11 cellular contexts compared by ENCODE assay signal in genomic region chr22:49880281-49880680, GRCh38. TPM values are rescaled to one million over a fixed set of nuclear protein-coding genes. Genes with fewer than 3 reads are reported as not detected.
DNase-seq lines count a peak whose midpoint lies in the region; ATAC-seq, FAIRE-seq and TF ChIP-seq lines count a peak whose summit lies in the region.
"Had no signal": no experiment of that assay in that cellular context is flagged by ENCODE, and none has a peak within 500 bp of the region (broad histone marks: within the 10 kb centered on the region; RNA-seq: fewer than 3 reads in every experiment).

No MANE protein-coding gene starts in this region.

- no peak overlapping the region for H2BK12ac ChIP-seq in H1 (ENCODE audit: low read depth, low read length)

- H4K91ac ChIP-seq in H1 (replicated peaks; ENCODE audit: insufficient read length, low read length): no peak overlapping the region

- H3K9me3 ChIP-seq in OCI-LY3 (ENCODE audit: insufficient read depth, low read length) (no peaks in the 10 kb centered on the region), H1 (ENCODE audit: insufficient read depth in 2 of 2, low read depth in 1 of 2, low read length in 1 of 2) (peaks cover 0 to 3% of the 10 kb centered on the region in 2 experiments; a peak in 1 of 4 replicates)
- H3K9me3 ChIP-seq: neutrophil had no signal

- no peak for TF ChIP-seq EP300 in H1 (IDR thresholded peaks at IDR 0.05; ENCODE audit: borderline replicate concordance in 1 of 2, low read depth in 2 of 2, low read length in 2 of 2)

- H3K4me3 ChIP-seq in OCI-LY3 (ENCODE audit: low read length) (peak overlapping the region; percentile 66), H1 (ENCODE audit: extremely low read depth in 1 of 4, insufficient read depth in 2 of 4, low read depth in 3 of 4, low read length in 4 of 4) (no peak overlapping the region), brain microvascular endothelial cell (ENCODE audit: low read depth, low read length) (no peak overlapping the region)

- TF ChIP-seq RAD21 in H1 (IDR thresholded peaks at IDR 0.05 in 1 of 2, conservative IDR thresholded peaks at IDR 0.05 in 1 of 2; ENCODE audit: low read depth in 2 of 2, low read length in 2 of 2): no peak

- CTCF ChIA-PET in H1 (lab: Charles Lee; ENCODE audit: partially characterized antibody): no interaction called here

- H3K27ac ChIP-seq in OCI-LY3 (ENCODE audit: low read length): peak overlapping the region; percentile 24; the same call in 1 of the 2 replicates
- peak overlapping the region; percentile 16; the same call in 1 of the 2 replicates for H3K27ac ChIP-seq in H1 (ENCODE audit: low read depth, low read length)
- no peak overlapping the region for H3K27ac ChIP-seq in brain microvascular endothelial cell
- H3K27ac ChIP-seq: neutrophil had no signal

- no peak overlapping the region for H2BK5ac ChIP-seq in H1 (ENCODE audit: low read depth, low read length)

- no peaks in the 10 kb centered on the region for H3K27me3 ChIP-seq in OCI-LY3 (ENCODE audit: low read depth, low read length)
- H3K27me3 ChIP-seq in H1 (replicated peaks in 1 of 4; ENCODE audit: control insufficient read depth in 3 of 4, extremely low read depth in 1 of 4, insufficient read depth in 3 of 4, low read length in 3 of 4): no peaks in the 10 kb centered on the region
- H3K27me3 ChIP-seq in brain microvascular endothelial cell (replicated peaks): no peaks in the 10 kb centered on the region
- H3K27me3 ChIP-seq: neutrophil had no signal

- no peak overlapping the region for H4K5ac ChIP-seq in H1 (ENCODE audit: insufficient read length, low read depth, low read length)

- no peak overlapping the region for H3K56ac ChIP-seq in H1 (replicated peaks; ENCODE audit: insufficient read length, low read depth, low read length)

- H3K23me2 ChIP-seq in H1 (ENCODE audit: low read depth, low read length): no peaks in the 10 kb centered on the region

- peak; percentile 84 for ATAC-seq in stimulated activated memory B cell treated with anti-CD40 and anti-IgM and Interleukin-4, amounts not matched to agents 10 μg/mL and 1 μg/mL and 100 μg/mL, for 72 hours

- 0 out of 2 replicates have a peak overlapping the region, but pooled peaks have one; percentile 65 for H4K8ac ChIP-seq in H1 (ENCODE audit: extremely low read depth, insufficient read depth, low read length)

- no peak overlapping the region for H3K4ac ChIP-seq in H1 (replicated peaks; ENCODE audit: insufficient read length, low read depth, low read length)

- H3K36me3 ChIP-seq in OCI-LY3 (replicated peaks; ENCODE audit: low read depth, low read length) (peaks cover 8% of the 10 kb centered on the region), H1 (ENCODE audit: control insufficient read depth in 2 of 4, insufficient read depth in 4 of 4, low read length in 3 of 4) (peaks cover 0 to 12% (median 3%) of the 10 kb centered on the region in 4 experiments; a peak in 2 of 8 replicates), brain microvascular endothelial cell (replicated peaks) (peaks cover 8% of the 10 kb centered on the region)

- TF ChIP-seq POLR2A in H1 (IDR thresholded peaks at IDR 0.05; ENCODE audit: control extremely low read depth in 1 of 2, low read depth in 2 of 2, low read length in 2 of 2): no peak

- no peak overlapping the region for H2BK20ac ChIP-seq in H1 (ENCODE audit: low read length)

- H2BK15ac ChIP-seq in H1 (ENCODE audit: low read length): no peak overlapping the region

- no peak overlapping the region for H2BK120ac ChIP-seq in H1 (replicated peaks; ENCODE audit: low read depth, low read length)

- peaks cover 48% of the 10 kb centered on the region for H3K36me3 Mint-ChIP-seq in activated T-cell treated with anti-CD3 and anti-CD28 coated beads, Interleukin-2, amount 50 U/mL, for 24 hours (ENCODE audit: low read depth)
- peaks cover 55% of the 10 kb centered on the region for H3K36me3 Mint-ChIP-seq in stimulated activated memory B cell treated with anti-CD40 and anti-IgM and Interleukin-4, amounts not matched to agents 10 μg/mL and 1 μg/mL and 100 μg/mL, for 72 hours

- H2AFZ ChIP-seq in OCI-LY3 (ENCODE audit: low read depth, low read length): no peak overlapping the region
- no peak overlapping the region for H2AFZ ChIP-seq in H1 (ENCODE audit: low read length)

- H3K27me3 Mint-ChIP-seq in activated T-cell treated with anti-CD3 and anti-CD28 coated beads, Interleukin-2, amount 50 U/mL, for 24 hours: no peaks in the 10 kb centered on the region
- no peaks in the 10 kb centered on the region for H3K27me3 Mint-ChIP-seq in stimulated activated memory B cell treated with anti-CD40 and anti-IgM and Interleukin-4, amounts not matched to agents 10 μg/mL and 1 μg/mL and 100 μg/mL, for 72 hours

- H3K79me1 ChIP-seq in H1 (ENCODE audit: low read depth, low read length): peaks cover 5% of the 10 kb centered on the region

- peak overlapping the region; percentile 62 for H3K27ac Mint-ChIP-seq in activated T-cell treated with anti-CD3 and anti-CD28 coated beads, Interleukin-2, amount 50 U/mL, for 24 hours
- peak overlapping the region; percentile 85 for H3K27ac Mint-ChIP-seq in stimulated activated memory B cell treated with anti-CD40 and anti-IgM and Interleukin-4, amounts not matched to agents 10 μg/mL and 1 μg/mL and 100 μg/mL, for 72 hours

- no peak for FAIRE-seq in H1 (lab: Jason Lieb, UNC)
- FAIRE-seq: endometrium had no signal

- H3K4me1 ChIP-seq in OCI-LY3 (ENCODE audit: low read length): peaks cover 22% of the 10 kb centered on the region
- H3K4me1 ChIP-seq in H1 (replicated peaks in 1 of 4; ENCODE audit: control insufficient read depth in 3 of 4, insufficient read depth in 4 of 4, low read length in 3 of 4): no peaks in the 10 kb centered on the region

- 0 out of 2 replicates have a peak overlapping the region, but pooled peaks have one; percentile 13 for H2AK5ac ChIP-seq in H1 (ENCODE audit: low read depth, low read length)

- H4K20me1 ChIP-seq in OCI-LY3 (ENCODE audit: insufficient read depth, low read length) (peaks cover 23% of the 10 kb centered on the region), H1 (replicated peaks in 1 of 2; ENCODE audit: control insufficient read depth in 1 of 2, insufficient read depth in 2 of 2, low read length in 2 of 2) (peaks cover 0 to 7% of the 10 kb centered on the region in 2 experiments)

- no peak overlapping the region for H3K9ac ChIP-seq in OCI-LY3 (ENCODE audit: low read length)
- H3K9ac ChIP-seq in H1 (replicated peaks in 1 of 4; ENCODE audit: extremely low read depth in 1 of 4, low read depth in 3 of 4, low read length in 3 of 4): no peak overlapping the region

- no peak overlapping the region; the same call in 1 of the 2 replicates for H3K18ac ChIP-seq in H1 (ENCODE audit: extremely low read depth, low read length)

- H3K23ac ChIP-seq in H1 (ENCODE audit: insufficient read length): no peak overlapping the region

- peak overlapping the region; percentile 7 for H3K4me3 Mint-ChIP-seq in activated T-cell treated with anti-CD3 and anti-CD28 coated beads, Interleukin-2, amount 50 U/mL, for 24 hours
- peak overlapping the region; percentile 73 for H3K4me3 Mint-ChIP-seq in stimulated activated memory B cell treated with anti-CD40 and anti-IgM and Interleukin-4, amounts not matched to agents 10 μg/mL and 1 μg/mL and 100 μg/mL, for 72 hours

- no peak overlapping the region for H3K14ac ChIP-seq in H1 (ENCODE audit: insufficient read length)

- 86% methylated on average over 20 of the region's 20 CpGs; no CpG with 5 or more reads in 1 of the 2 experiments for WGBS in H1 (ENCODE audit: extremely low coverage in 1 of 2, insufficient coverage in 1 of 2, insufficient read length in 1 of 2, insufficient replicate concordance in 2 of 2, low coverage in 1 of 2, low lambda C conversion rate in 2 of 2, missing lambda C conversion rate in 1 of 2), 2 experiments

- DNase-seq in activated T-cell treated with anti-CD3 and anti-CD28 coated beads, Interleukin-2, amount 50 U/mL, for 24 hours: peak; percentile 32
- DNase-seq in activated T-cell treated with anti-CD3 and anti-CD28 coated beads, Interleukin-2, amount 50 U/mL, for 1 hour: no peak
- DNase-seq in H1 (ENCODE audit: low read depth in 1 of 2, low spot score in 2 of 2) (no peak), A172 (ENCODE audit: low spot score) (no peak), NCI-H774 (lab: John Stamatoyannopoulos, UW) (no peak), brain microvascular endothelial cell (no peak)
- DNase-seq: NCI-H524 had no signal

- POLR2A ChIA-PET in H1 (lab: Charles Lee; ENCODE audit: partially characterized antibody): interaction anchor here (1.2 to 1.3 kb wide), 2 partner anchors 12 to 14 kb away, joined by 3 read pairs; no protein-coding TSS in a partner anchor

- in situ Hi-C loops in brain microvascular endothelial cell (cut with HindIII; ENCODE audit: low pct_ligation_motif_present, low sequenced_read_pairs): no loop called here

- H3K79me2 ChIP-seq in OCI-LY3 (ENCODE audit: low read length): peaks cover 51% of the 10 kb centered on the region
- H3K79me2 ChIP-seq in H1 (ENCODE audit: control insufficient read depth in 1 of 2, insufficient read depth in 2 of 2, low read length in 2 of 2): peaks cover 0 to 61% of the 10 kb centered on the region in 2 experiments; a peak in 3 of 4 replicates

- peak overlapping the region; percentile 87 for H3K4me2 ChIP-seq in OCI-LY3 (ENCODE audit: low read length)
- H3K4me2 ChIP-seq in H1 (ENCODE audit: insufficient read depth in 1 of 2, low read depth in 2 of 2, low read length in 2 of 2): no peak overlapping the region

- no peaks in the 10 kb centered on the region for H3K9me3 Mint-ChIP-seq in activated T-cell treated with anti-CD3 and anti-CD28 coated beads, Interleukin-2, amount 50 U/mL, for 24 hours
- no peaks in the 10 kb centered on the region for H3K9me3 Mint-ChIP-seq in stimulated activated memory B cell treated with anti-CD40 and anti-IgM and Interleukin-4, amounts not matched to agents 10 μg/mL and 1 μg/mL and 100 μg/mL, for 72 hours

- no peak for TF ChIP-seq CTCF in OCI-LY3 (IDR thresholded peaks at IDR 0.05; ENCODE audit: low read depth, low read length)
- TF ChIP-seq CTCF in H1 (IDR thresholded peaks at IDR 0.05; ENCODE audit: control extremely low read depth in 1 of 3, insufficient read depth in 1 of 3, low read depth in 1 of 3, low read length in 3 of 3): no peak
- no peak for TF ChIP-seq CTCF in brain microvascular endothelial cell (IDR thresholded peaks at IDR 0.05; ENCODE audit: low read depth, low read length, missing control alignments)

- peaks cover 30% of the 10 kb centered on the region for H3K4me1 Mint-ChIP-seq in activated T-cell treated with anti-CD3 and anti-CD28 coated beads, Interleukin-2, amount 50 U/mL, for 24 hours (ENCODE audit: low read depth)
- peaks cover 41% of the 10 kb centered on the region for H3K4me1 Mint-ChIP-seq in stimulated activated memory B cell treated with anti-CD40 and anti-IgM and Interleukin-4, amounts not matched to agents 10 μg/mL and 1 μg/mL and 100 μg/mL, for 72 hours

RNA-seq across cellular contexts. Expression of gene ZBED4, which starts 26.6 kb away (rescaled TPM):
- total RNA-seq in H1 (2021; fragmentation: NEBNext Ultra II Directional; extraction: Animal tissue kit (Norgen Biotek cat#: 25700)): 28.3 TPM in 2 replicates
- polyA plus RNA-seq in H1 (2011; rRNA removed): 11.0 and 14.5 TPM in 2 replicates
- polyA plus RNA-seq in H1 (2011; cell fraction: cytosol; rRNA removed): 10.6 TPM
- 15.8 TPM for polyA plus RNA-seq in H1 (2011; cell fraction: nucleus; rRNA removed)
- polyA plus RNA-seq in H1 (2012, experiment 1 of 2): 15.1 to 18.5 TPM (median 17.5 TPM) in 4 replicates
- polyA plus RNA-seq in H1 (2012, experiment 2 of 2): 7.3 TPM
- polyA plus RNA-seq in H1 (2013, experiment 1 of 2): 14.2 TPM
- 14.2 TPM for polyA plus RNA-seq in H1 (2013, experiment 2 of 2)
- polyA minus RNA-seq in H1 (2011; rRNA and poly(A)+ RNA removed): 12.9 and 14.6 TPM in 2 replicates
- polyA minus RNA-seq in H1 (2011; cell fraction: cytosol; rRNA and poly(A)+ RNA removed): 16.2 TPM
- polyA minus RNA-seq in H1 (2011; cell fraction: nucleus; rRNA and poly(A)+ RNA removed): 14.9 TPM
- total RNA-seq in A172 (2014; rRNA removed; shearing (Covaris generic)): 7.8 and 8.1 TPM in 2 replicates

RNA-seq across cellular contexts. Expression of gene ALG12, which starts 38.0 kb away (rescaled TPM):
- 22.5 and 25.0 TPM in 2 replicates for total RNA-seq in H1 (2021; fragmentation: NEBNext Ultra II Directional; extraction: Animal tissue kit (Norgen Biotek cat#: 25700))
- polyA plus RNA-seq in H1 (2011; rRNA removed): 13.4 and 24.1 TPM in 2 replicates
- 16.1 TPM for polyA plus RNA-seq in H1 (2011; cell fraction: cytosol; rRNA removed)
- polyA plus RNA-seq in H1 (2011; cell fraction: nucleus; rRNA removed): 28.5 TPM
- polyA plus RNA-seq in H1 (2012, experiment 1 of 2): 14.6 to 25.7 TPM (median 22.3 TPM) in 4 replicates
- 19.9 TPM for polyA plus RNA-seq in H1 (2012, experiment 2 of 2)
- 23.8 TPM for polyA plus RNA-seq in H1 (2013, experiment 1 of 2)
- polyA plus RNA-seq in H1 (2013, experiment 2 of 2): 25.7 TPM
- polyA minus RNA-seq in H1 (2011; rRNA and poly(A)+ RNA removed): 20.3 and 23.2 TPM in 2 replicates
- polyA minus RNA-seq in H1 (2011; cell fraction: cytosol; rRNA and poly(A)+ RNA removed): 11.2 TPM
- 7.9 TPM for polyA minus RNA-seq in H1 (2011; cell fraction: nucleus; rRNA and poly(A)+ RNA removed)
- total RNA-seq in A172 (2014; rRNA removed; shearing (Covaris generic)): 8.8 and 10.4 TPM in 2 replicates

RNA-seq across cellular contexts. Expression of gene CRELD2, which starts 38.2 kb away (rescaled TPM):
- 36.6 and 39.4 TPM in 2 replicates for total RNA-seq in H1 (2021; fragmentation: NEBNext Ultra II Directional; extraction: Animal tissue kit (Norgen Biotek cat#: 25700))
- polyA plus RNA-seq in H1 (2011; rRNA removed): 24.5 and 34.3 TPM in 2 replicates
- polyA plus RNA-seq in H1 (2011; cell fraction: cytosol; rRNA removed): 35.6 TPM
- polyA plus RNA-seq in H1 (2011; cell fraction: nucleus; rRNA removed): 52.5 TPM
- polyA plus RNA-seq in H1 (2012, experiment 1 of 2): 19.3 to 35.8 TPM (median 34.6 TPM) in 4 replicates
- polyA plus RNA-seq in H1 (2012, experiment 2 of 2): 23.7 TPM
- 24.9 TPM for polyA plus RNA-seq in H1 (2013, experiment 1 of 2)
- 26.3 TPM for polyA plus RNA-seq in H1 (2013, experiment 2 of 2)
- 6.1 and 8.2 TPM in 2 replicates for polyA minus RNA-seq in H1 (2011; rRNA and poly(A)+ RNA removed)
- polyA minus RNA-seq in H1 (2011; cell fraction: cytosol; rRNA and poly(A)+ RNA removed): 8.7 TPM
- polyA minus RNA-seq in H1 (2011; cell fraction: nucleus; rRNA and poly(A)+ RNA removed): 8.0 TPM
- total RNA-seq in A172 (2014; rRNA removed; shearing (Covaris generic)): 41.9 and 48.3 TPM in 2 replicates

RNA-seq across cellular contexts. Expression of gene BRD1, which starts 52.6 kb away (rescaled TPM):
- total RNA-seq in H1 (2021; fragmentation: NEBNext Ultra II Directional; extraction: Animal tissue kit (Norgen Biotek cat#: 25700)): 34.0 and 35.7 TPM in 2 replicates
- polyA plus RNA-seq in H1 (2011; rRNA removed): 6.8 and 11.4 TPM in 2 replicates
- polyA plus RNA-seq in H1 (2011; cell fraction: cytosol; rRNA removed): 9.0 TPM
- polyA plus RNA-seq in H1 (2011; cell fraction: nucleus; rRNA removed): 27.1 TPM
- 19.0 to 25.1 TPM (median 23.0 TPM) in 4 replicates for polyA plus RNA-seq in H1 (2012, experiment 1 of 2)
- polyA plus RNA-seq in H1 (2012, experiment 2 of 2): 15.0 TPM
- 13.9 TPM for polyA plus RNA-seq in H1 (2013, experiment 1 of 2)
- 13.1 TPM for polyA plus RNA-seq in H1 (2013, experiment 2 of 2)
- polyA minus RNA-seq in H1 (2011; rRNA and poly(A)+ RNA removed): 10.0 and 12.5 TPM in 2 replicates
- 20.6 TPM for polyA minus RNA-seq in H1 (2011; cell fraction: cytosol; rRNA and poly(A)+ RNA removed)
- polyA minus RNA-seq in H1 (2011; cell fraction: nucleus; rRNA and poly(A)+ RNA removed): 24.8 TPM
- total RNA-seq in A172 (2014; rRNA removed; shearing (Covaris generic)): 8.0 and 11.1 TPM in 2 replicates
